ENCODE assay signal across 24 cellular contexts in genomic region chr10:61785410-61786105, GRCh38.
DNase-seq lines count a peak whose midpoint lies in the region; ATAC-seq, FAIRE-seq and TF ChIP-seq lines count a peak whose summit lies in the region.
"Had no signal": no experiment of that assay in that cellular context is flagged by ENCODE, and none has a peak within 500 bp of the region (broad histone marks: within the 10 kb centered on the region; RNA-seq: fewer than 3 reads in every experiment).

No MANE protein-coding gene starts in this region.

- H3K4me3 ChIP-seq in CD4-positive, CD25-positive, alpha-beta regulatory T cell (ENCODE audit: low read depth, low read length): no peak overlapping the region
- no peak overlapping the region for H3K4me3 ChIP-seq in HCT116 (replicated peaks in 1 of 2; ENCODE audit: low read depth in 1 of 2, low read length in 2 of 2)
- H3K4me3 ChIP-seq in gastroesophageal sphincter: no peak overlapping the region
- H3K4me3 ChIP-seq in HepG2 (replicated peaks in 1 of 3; ENCODE audit: insufficient read depth in 1 of 3, low read depth in 2 of 3, low read length in 3 of 3): no peak overlapping the region
- H3K4me3 ChIP-seq: HAP-1, left ventricle myocardium inferior, MG63 had no signal

- H3K27ac ChIP-seq in CD4-positive, CD25-positive, alpha-beta regulatory T cell (ENCODE audit: insufficient read depth, low read length, poor library complexity, severe bottlenecking): no peak overlapping the region
- H3K27ac ChIP-seq in HCT116 (ENCODE audit: low read depth, low read length): peak overlapping the region; percentile 55; the same call in 1 of the 2 replicates
- H3K27ac ChIP-seq in gastroesophageal sphincter: peak overlapping the region in 3 of 4 donors; percentile 46 to 73 (median 48)
- H3K27ac ChIP-seq in HepG2 (ENCODE audit: extremely low read length, insufficient read depth, low read length): no peak overlapping the region
- H3K27ac ChIP-seq: left ventricle myocardium inferior had no signal

- CTCF ChIA-PET in HCT116 (lab: Charles Lee): no interaction called here
- CTCF ChIA-PET in HepG2 (lab: Yijun Ruan, JAX; ENCODE audit: low intra/inter-chr PET ratio, low total read pairs): no interaction called here

- TF ChIP-seq POLR2A in HCT116 (IDR thresholded peaks at IDR 0.05; ENCODE audit: borderline replicate concordance, extremely low read depth, insufficient read depth, insufficient read length) (no peak), gastroesophageal sphincter (IDR thresholded peaks at IDR 0.05) (no peak), HepG2 (IDR thresholded peaks at IDR 0.05; ENCODE audit: insufficient read depth in 1 of 2, low read depth in 2 of 2, low read length in 2 of 2) (no peak)

- no peak for DNase-seq in CD4-positive, CD25-positive, alpha-beta regulatory T cell
- DNase-seq in HCT116 (ENCODE audit: low read depth, low spot score) (no peak), left ventricle myocardium superior (no peak), HepG2 (ENCODE audit: low spot score) (no peak), NCI-H510A treated with DMSO at 0.1 percent for 48 hours (lab: John Stamatoyannopoulos, UW) (no peak)
- DNase-seq: activated CD4-positive, alpha-beta T cell treated with anti-CD3 and anti-CD28 coated beads for 4 hours; activated T-cell treated with anti-CD3 and anti-CD28 coated beads, Interleukin-2, amount 50 U/mL, for 1 hour; brain microvascular endothelial cell; Caco-2; immature natural killer cell; left ventricle myocardium inferior; MG63; NCI-H1436; NCI-H526; substantia nigra; SW 1271 had no signal

- H4K20me1 ChIP-seq in HCT116 (ENCODE audit: insufficient read depth): no peaks in the 10 kb centered on the region
- H4K20me1 ChIP-seq in HepG2 (ENCODE audit: insufficient read depth, low read length): no peaks in the 10 kb centered on the region

- peaks cover 12 to 34% (median 26%) of the 10 kb centered on the region in 4 donors for H3K4me1 Mint-ChIP-seq in CD4-positive, CD25-positive, alpha-beta regulatory T cell
- peaks cover 13% of the 10 kb centered on the region for H3K4me1 Mint-ChIP-seq in activated T-helper 17 cell treated with anti-CD3 and anti-CD28 coated beads, Interleukin-2, amount 50 U/mL, for 72 hours
- H3K4me1 Mint-ChIP-seq: B cell had no signal

- peak overlapping the region; percentile 98 for H2AFZ ChIP-seq in HCT116 (ENCODE audit: low read depth, low read length, poor library complexity, severe bottlenecking)
- H2AFZ ChIP-seq in HepG2 (ENCODE audit: low read length): no peak overlapping the region

- in situ Hi-C loops in HepG2 (cut with HindIII; ENCODE audit: extremely low pct_ligation_motif_present, low pct_unique_long_range_greater_than_20kb): no loop called here

- intact Hi-C loops in HCT116 (cut with micrococcal nuclease) (no loop called here), left ventricle myocardium superior (cut with micrococcal nuclease) (no loop called here), HepG2 (cut with micrococcal nuclease; ENCODE audit: unreplicated experiment) (no loop called here)

- no peaks in the 10 kb centered on the region for H3K36me3 Mint-ChIP-seq in CD4-positive, CD25-positive, alpha-beta regulatory T cell
- no peaks in the 10 kb centered on the region for H3K36me3 Mint-ChIP-seq in activated T-helper 17 cell treated with anti-CD3 and anti-CD28 coated beads, Interleukin-2, amount 50 U/mL, for 72 hours (ENCODE audit: low read depth)
- H3K36me3 Mint-ChIP-seq: activated naive CD8-positive, alpha-beta T cell; immature natural killer cell had no signal

- H3K4me2 ChIP-seq in HCT116 (ENCODE audit: low read length) (peak overlapping the region; percentile 75), HepG2 (ENCODE audit: low read depth, low read length) (no peak overlapping the region)

- peak overlapping the region in 2 of 4 donors; percentile 22 to 39 for H3K4me3 Mint-ChIP-seq in CD4-positive, CD25-positive, alpha-beta regulatory T cell
- H3K4me3 Mint-ChIP-seq in activated T-helper 17 cell treated with anti-CD3 and anti-CD28 coated beads, Interleukin-2, amount 50 U/mL, for 72 hours: peak overlapping the region; percentile 34
- H3K4me3 Mint-ChIP-seq: activated naive CD8-positive, alpha-beta T cell; B cell; immature natural killer cell had no signal

- no peaks in the 10 kb centered on the region for H3K27me3 ChIP-seq in CD4-positive, CD25-positive, alpha-beta regulatory T cell (ENCODE audit: control insufficient read depth, insufficient read depth, low read length)
- H3K27me3 ChIP-seq in HCT116 (ENCODE audit: insufficient read depth, low read length) (no peaks in the 10 kb centered on the region), gastroesophageal sphincter (no peaks in the 10 kb centered on the region), HepG2 (ENCODE audit: control insufficient read depth in 1 of 2, insufficient read depth in 2 of 2, low read length in 2 of 2) (0 out of 5 replicates have a peak, but pooled peaks cover 0 to 1% of the 10 kb centered on the region in 2 experiments)
- H3K27me3 ChIP-seq: brain microvascular endothelial cell, MG63 had no signal

- BruUV-seq in HCT116 (replicated peaks; lab: Mats Ljungman, UMichigan): no TSS peak
- BruUV-seq in HepG2 (replicated peaks; lab: Mats Ljungman, UMichigan): no TSS peak

- no peak for TF ChIP-seq CTCF in HCT116 (IDR thresholded peaks at IDR 0.05 in 2 of 3, conservative IDR thresholded peaks at IDR 0.05 in 1 of 3; ENCODE audit: borderline replicate concordance in 1 of 3, insufficient read depth in 1 of 3, low read depth in 2 of 3, low read length in 2 of 3)
- TF ChIP-seq CTCF in gastroesophageal sphincter (IDR thresholded peaks at IDR 0.05): no peak
- no peak for TF ChIP-seq CTCF in HepG2 (CRISPR knock-in tag; IDR thresholded peaks at IDR 0.05)

- POLR2A ChIA-PET in HCT116 (lab: Charles Lee) (no interaction called here), HepG2 (lab: Yijun Ruan, JAX) (no interaction called here)

- H3K9me2 ChIP-seq in HCT116 (ENCODE audit: insufficient read depth): no peaks in the 10 kb centered on the region

- no peaks in the 10 kb centered on the region for H3K36me3 ChIP-seq in CD4-positive, CD25-positive, alpha-beta regulatory T cell (ENCODE audit: control insufficient read depth, insufficient read depth, low read length)
- H3K36me3 ChIP-seq in HCT116 (ENCODE audit: control insufficient read depth in 1 of 2, insufficient read depth in 2 of 2, low read length in 2 of 2): no peaks in the 10 kb centered on the region
- H3K36me3 ChIP-seq in gastroesophageal sphincter: no peaks in the 10 kb centered on the region
- H3K36me3 ChIP-seq in HepG2 (replicated peaks in 1 of 2; ENCODE audit: control insufficient read depth in 1 of 2, insufficient read depth in 2 of 2, low read length in 2 of 2): no peaks in the 10 kb centered on the region
- H3K36me3 ChIP-seq: brain microvascular endothelial cell, HAP-1, left ventricle myocardium inferior, MG63 had no signal

- H3K79me2 ChIP-seq in HCT116 (ENCODE audit: insufficient read depth, low read length): no peaks in the 10 kb centered on the region
- no peaks in the 10 kb centered on the region for H3K79me2 ChIP-seq in HepG2 (ENCODE audit: insufficient read depth, low read length)

- FAIRE-seq in HepG2 (lab: Jason Lieb, UNC): no peak
- FAIRE-seq: colon, TTC549 had no signal

- peak overlapping the region in 2 of 3 donors; percentile 7 to 13 for H3K27ac Mint-ChIP-seq in CD4-positive, CD25-positive, alpha-beta regulatory T cell
- H3K27ac Mint-ChIP-seq in activated T-helper 17 cell treated with anti-CD3 and anti-CD28 coated beads, Interleukin-2, amount 50 U/mL, for 72 hours: peak overlapping the region; percentile 74
- H3K27ac Mint-ChIP-seq: activated naive CD8-positive, alpha-beta T cell; B cell; immature natural killer cell had no signal

- peaks cover 16% of the 10 kb centered on the region for H3K4me1 ChIP-seq in CD4-positive, CD25-positive, alpha-beta regulatory T cell (ENCODE audit: control insufficient read depth, insufficient read depth, low read length, poor library complexity, severe bottlenecking)
- H3K4me1 ChIP-seq in HCT116 (ENCODE audit: control insufficient read depth in 1 of 2, insufficient read depth in 2 of 2, low read length in 2 of 2): peaks cover 19 to 36% of the 10 kb centered on the region in 2 experiments
- peaks cover 7 to 29% (median 13%) of the 10 kb centered on the region in 3 donors for H3K4me1 ChIP-seq in gastroesophageal sphincter
- no peaks in the 10 kb centered on the region for H3K4me1 ChIP-seq in HepG2 (ENCODE audit: insufficient read depth, low read length)
- H3K4me1 ChIP-seq: Caco-2 had no signal

- no peaks in the 10 kb centered on the region for H3K27me3 Mint-ChIP-seq in CD4-positive, CD25-positive, alpha-beta regulatory T cell
- H3K27me3 Mint-ChIP-seq in activated T-helper 17 cell treated with anti-CD3 and anti-CD28 coated beads, Interleukin-2, amount 50 U/mL, for 72 hours: no peaks in the 10 kb centered on the region
- H3K27me3 Mint-ChIP-seq: activated naive CD8-positive, alpha-beta T cell; B cell had no signal

- ATAC-seq in CD4-positive, CD25-positive, alpha-beta regulatory T cell (ENCODE audit: low read depth in 2 of 2): no peak
- ATAC-seq in HCT116: no peak
- no peak for ATAC-seq in activated T-helper 17 cell treated with anti-CD3 and anti-CD28 coated beads, Interleukin-2, amount 50 U/mL, for 72 hours (replicated peaks)
- no peak for ATAC-seq in gastroesophageal sphincter
- ATAC-seq in left ventricle myocardium superior: no peak
- no peak for ATAC-seq in GM19452 (IDR thresholded peaks at IDR 0.05; ENCODE audit: unreplicated experiment)
- no peak for ATAC-seq in HepG2

- RAD21 ChIA-PET in HCT116 (lab: Charles Lee; ENCODE audit: low non-redundant PET in 1 of 2, low total read pairs in 2 of 2, uncharacterized antibody in 2 of 2, unreplicated experiment in 2 of 2): interaction anchor here in 1 of 2 experiments (0.7 kb wide), 1 partner anchor 35 kb away, joined by 3 read pairs; no protein-coding TSS in a partner anchor

- WGBS in gastroesophageal sphincter (ENCODE audit: low coverage in 1 of 2), 2 donors: 66 to 74% methylated on average over 3 of the region's 3 CpGs
- 29% methylated on average over 3 of the region's 3 CpGs for WGBS in HepG2 (ENCODE audit: low lambda C conversion rate)

- no peak for TF ChIP-seq RAD21 in HCT116 (IDR thresholded peaks at IDR 0.05; ENCODE audit: low read depth)
- TF ChIP-seq RAD21 in HepG2 (CRISPR knock-in tag; IDR thresholded peaks at IDR 0.05): no peak

- H3K9me3 ChIP-seq in CD4-positive, CD25-positive, alpha-beta regulatory T cell (ENCODE audit: control insufficient read depth in 2 of 2, low read length in 2 of 2): no peaks in the 10 kb centered on the region
- H3K9me3 ChIP-seq in HCT116 (ENCODE audit: control insufficient read depth in 1 of 2, insufficient read depth in 1 of 2, low read depth in 1 of 2, low read length in 2 of 2) (no peaks in the 10 kb centered on the region), gastroesophageal sphincter (no peaks in the 10 kb centered on the region), HepG2 (ENCODE audit: low read length) (no peaks in the 10 kb centered on the region)
- H3K9me3 ChIP-seq: Caco-2, HAP-1, left ventricle myocardium inferior, MG63 had no signal

- H3K9me3 Mint-ChIP-seq in CD4-positive, CD25-positive, alpha-beta regulatory T cell: no peaks in the 10 kb centered on the region
- no peaks in the 10 kb centered on the region for H3K9me3 Mint-ChIP-seq in activated T-helper 17 cell treated with anti-CD3 and anti-CD28 coated beads, Interleukin-2, amount 50 U/mL, for 72 hours
- H3K9me3 Mint-ChIP-seq: immature natural killer cell had no signal

- TF ChIP-seq EP300 in gastroesophageal sphincter (IDR thresholded peaks at IDR 0.05): no peak
- TF ChIP-seq EP300 in HepG2 (IDR thresholded peaks at IDR 0.05; ENCODE audit: low read depth in 2 of 2, low read length in 2 of 2): no peak
- TF ChIP-seq EP300 in HepG2 (CRISPR knock-in tag; IDR thresholded peaks at IDR 0.05; ENCODE audit: borderline replicate concordance): no peak

- H3K9ac ChIP-seq in HCT116 (ENCODE audit: low read length): no peak overlapping the region
- H3K9ac ChIP-seq in HepG2 (ENCODE audit: insufficient read depth, low read depth, low read length): no peak overlapping the region

Comparison
In these comparisons a context has a peak if more than half of its experiments do, and no peak if none do; other contexts are left out.
1. H3K27ac ChIP-seq: peak in HCT116 (single experiment) and gastroesophageal sphincter (3 of 4); none in CD4-positive, CD25-positive, alpha-beta regulatory T cell (single experiment) and HepG2 (single experiment).